In the genomic region with DNA sequence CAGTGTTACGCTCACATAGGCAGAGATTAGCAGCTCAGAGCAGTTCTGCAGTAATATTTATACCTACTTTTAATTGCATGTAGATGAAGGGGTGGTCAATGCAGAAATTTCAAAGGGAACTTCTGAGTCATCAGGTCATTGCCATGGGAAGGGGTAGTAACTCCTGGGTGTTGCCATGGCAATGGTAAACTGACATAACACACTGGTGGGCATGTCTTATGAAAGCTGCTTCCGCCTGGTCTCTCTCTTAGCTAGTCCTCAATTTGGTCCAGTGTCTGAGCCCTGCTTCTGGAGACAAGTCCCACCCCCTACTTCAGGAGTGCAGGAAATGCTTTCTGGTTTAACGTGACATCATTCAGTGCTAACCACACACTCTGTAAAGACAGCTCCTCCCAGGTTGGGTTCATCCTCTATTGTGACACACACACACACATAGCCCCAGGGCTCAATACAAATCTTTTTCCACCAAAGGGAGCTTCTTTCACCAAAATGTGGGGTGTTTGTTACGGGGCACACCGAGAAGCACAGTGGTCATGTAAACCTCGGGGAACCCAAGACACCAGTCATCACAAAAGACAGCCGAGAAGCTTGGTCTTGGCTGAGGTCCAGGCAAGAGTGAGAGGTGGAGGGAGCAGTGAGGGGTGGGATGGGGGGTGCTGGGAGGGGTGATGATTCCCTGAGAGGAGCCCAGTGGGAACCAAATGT, we compare ENCODE assay signal across 8 cellular contexts.
DNase-seq lines count a peak whose midpoint lies in the region; ATAC-seq, FAIRE-seq and TF ChIP-seq lines count a peak whose summit lies in the region.

No MANE protein-coding gene starts in this region.

- H3K9me3 ChIP-seq in CD4-positive, alpha-beta T cell (ENCODE audit: control insufficient read depth, low read length), result no peaks in the 10 kb centered on the region
- no peaks in the 10 kb centered on the region for H3K9me3 ChIP-seq in neutrophil

- peak overlapping the region; percentile 48 for H3K27ac Mint-ChIP-seq in CD4-positive, alpha-beta T cell
- peak overlapping the region; percentile 89 for H3K27ac Mint-ChIP-seq in T-helper 1 cell treated with Interleukin-12 subunit alpha and Interleukin-12 subunit beta and Interleukin-4 antibody, amounts not matched to agents 30 μg/mL and 1 μg/mL, for 36 hours
- H3K27ac Mint-ChIP-seq in Calu3 (ENCODE audit: unreplicated experiment), result no peak overlapping the region

- peak in 9 of 10 experiments; percentile 18 to 64 (median 32) for DNase-seq in CD4-positive, alpha-beta T cell
- peak; percentile 89 for DNase-seq in bronchial epithelial cell (ENCODE audit: low read depth)
- no peak for DNase-seq in Calu3
- DNase-seq in DMS114 treated with DMSO at 0.1 percent for 48 hours (lab: John Stamatoyannopoulos, UW; ENCODE audit: unreplicated experiment), result no peak

- ATAC-seq in CD4-positive, alpha-beta T cell (ENCODE audit: poor library complexity), result peak; percentile 98
- ATAC-seq in GM19397 (IDR thresholded peaks at IDR 0.05; ENCODE audit: unreplicated experiment), result peak; percentile 64
- peak; percentile 74 for ATAC-seq in HG03565 (IDR thresholded peaks at IDR 0.05; ENCODE audit: unreplicated experiment)

- no peaks in the 10 kb centered on the region for H3K9me3 Mint-ChIP-seq in CD4-positive, alpha-beta T cell
- peaks cover 4% of the 10 kb centered on the region for H3K9me3 Mint-ChIP-seq in T-helper 1 cell treated with Interleukin-12 subunit alpha and Interleukin-12 subunit beta and Interleukin-4 antibody, amounts not matched to agents 30 μg/mL and 1 μg/mL, for 36 hours
- H3K9me3 Mint-ChIP-seq in Calu3 (ENCODE audit: low read depth, unreplicated experiment), result no peaks in the 10 kb centered on the region

- no peak overlapping the region for H3K4me3 Mint-ChIP-seq in CD4-positive, alpha-beta T cell
- peak overlapping the region; percentile 58 for H3K4me3 Mint-ChIP-seq in T-helper 1 cell treated with Interleukin-12 subunit alpha and Interleukin-12 subunit beta and Interleukin-4 antibody, amounts not matched to agents 30 μg/mL and 1 μg/mL, for 36 hours
- H3K4me3 Mint-ChIP-seq in Calu3 (ENCODE audit: low read depth, unreplicated experiment), result no peak overlapping the region

- no peak overlapping the region for H3K27ac ChIP-seq in CD4-positive, alpha-beta T cell (ENCODE audit: low read depth, low read length)
- peak overlapping the region; percentile 47 for H3K27ac ChIP-seq in neutrophil

- peak; percentile 77 for FAIRE-seq in bronchial epithelial cell (lab: Jason Lieb, UNC)

- H3K4me1 ChIP-seq in neutrophil (ENCODE audit: control insufficient read depth in 1 of 2, insufficient read depth in 1 of 2, low read depth in 1 of 2, low read length in 1 of 2), result peaks cover 13 to 15% of the 10 kb centered on the region in 2 experiments

- H3K36me3 Mint-ChIP-seq in CD4-positive, alpha-beta T cell (ENCODE audit: low read depth), result no peaks in the 10 kb centered on the region
- H3K36me3 Mint-ChIP-seq in T-helper 1 cell treated with Interleukin-12 subunit alpha and Interleukin-12 subunit beta and Interleukin-4 antibody, amounts not matched to agents 30 μg/mL and 1 μg/mL, for 36 hours (ENCODE audit: low read depth), result peaks cover 4% of the 10 kb centered on the region
- no peaks in the 10 kb centered on the region for H3K36me3 Mint-ChIP-seq in Calu3 (ENCODE audit: insufficient read depth, unreplicated experiment)

- H3K4me3 ChIP-seq in bronchial epithelial cell (ENCODE audit: low read depth, low read length), result no peak overlapping the region
- no peak overlapping the region for H3K4me3 ChIP-seq in neutrophil (ENCODE audit: low read depth in 1 of 2, low read length in 1 of 2)

- intact Hi-C loops in CD4-positive, alpha-beta T cell (cut with DNase I, micrococcal nuclease), result loop anchor here in 1 of 2 experiments (10.0 kb wide), 1 partner anchor 298 kb away; no protein-coding TSS in a partner anchor
- intact Hi-C loops in Calu3 (cut with micrococcal nuclease; ENCODE audit: unreplicated experiment), result no loop called here

- peaks cover 10% of the 10 kb centered on the region for H3K4me1 Mint-ChIP-seq in CD4-positive, alpha-beta T cell (ENCODE audit: low read depth)
- peaks cover 25% of the 10 kb centered on the region for H3K4me1 Mint-ChIP-seq in T-helper 1 cell treated with Interleukin-12 subunit alpha and Interleukin-12 subunit beta and Interleukin-4 antibody, amounts not matched to agents 30 μg/mL and 1 μg/mL, for 36 hours (ENCODE audit: low read depth)
- H3K4me1 Mint-ChIP-seq in Calu3 (ENCODE audit: low read depth, unreplicated experiment), result no peaks in the 10 kb centered on the region

- POLR2A ChIA-PET in CD4-positive, alpha-beta T cell (lab: Charles Lee), result interaction anchor here (0.8 to 1.8 kb wide), 6 partner anchors 13 to 268 kb away, joined by 3 to 9 read pairs (median 3); a partner anchor contains a TSS

- CTCF ChIA-PET in CD4-positive, alpha-beta T cell (lab: Charles Lee), result interaction anchor here (2.3 kb wide), 1 partner anchor 75 kb away, joined by 10 read pairs; a partner anchor contains a TSS
- CTCF ChIA-PET in Calu3 (lab: Charles Lee), result interaction anchor here (0.6 to 2.8 kb wide), 2 partner anchors 9 to 13 kb away, joined by 3 to 10 read pairs; no protein-coding TSS in a partner anchor

- no peak for TF ChIP-seq CTCF in CD4-positive, alpha-beta T cell (IDR thresholded peaks at IDR 0.05)
- TF ChIP-seq CTCF in bronchial epithelial cell (IDR thresholded peaks at IDR 0.05; ENCODE audit: insufficient read depth, low read length, severe bottlenecking) (no peak), neutrophil (IDR thresholded peaks at IDR 0.05) (no peak), Calu3 (IDR thresholded peaks at IDR 0.05; ENCODE audit: unreplicated experiment) (no peak)

- no peaks in the 10 kb centered on the region for H3K27me3 Mint-ChIP-seq in CD4-positive, alpha-beta T cell
- peaks cover 49% of the 10 kb centered on the region for H3K27me3 Mint-ChIP-seq in T-helper 1 cell treated with Interleukin-12 subunit alpha and Interleukin-12 subunit beta and Interleukin-4 antibody, amounts not matched to agents 30 μg/mL and 1 μg/mL, for 36 hours (ENCODE audit: low read depth)
- H3K27me3 Mint-ChIP-seq in Calu3 (ENCODE audit: unreplicated experiment), result peaks cover 98% of the 10 kb centered on the region

- H3K36me3 ChIP-seq in bronchial epithelial cell (ENCODE audit: control insufficient read depth, insufficient read depth, low read length), result no peaks in the 10 kb centered on the region
- H3K36me3 ChIP-seq in neutrophil, result no peaks in the 10 kb centered on the region

- BruUV-seq in Calu3 (replicated peaks; lab: Mats Ljungman, UMichigan), result no TSS peak

- H3K27me3 ChIP-seq in CD4-positive, alpha-beta T cell (ENCODE audit: control insufficient read depth, insufficient read depth, low read length), result no peaks in the 10 kb centered on the region
- H3K27me3 ChIP-seq in bronchial epithelial cell (ENCODE audit: control insufficient read depth, insufficient read depth, low read length) (peaks cover 39% of the 10 kb centered on the region), neutrophil (peaks cover 4% of the 10 kb centered on the region)

Comparison
In these comparisons a context has a peak if more than half of its experiments do, and no peak if none do; other contexts are left out.
1. DNase-seq: peak in CD4-positive, alpha-beta T cell (9 of 10) and bronchial epithelial cell (single experiment); none in Calu3 (single experiment) and DMS114 treated with DMSO at 0.1 percent for 48 hours (single experiment).
2. Peak in every context shown above with its lines, with median percentiles within 50 percentile points of each other: ATAC-seq.